ENCODE assay signal across 1 cellular context in genomic region chr7:75878769-75879596, GRCh38.
TF ChIP-seq lines count a peak whose summit lies in the region.

Gene RHBDD2, plus strand, starts transcription at chr7:75879034. Its CDS starts 49 bp downstream, at chr7:75879083.

TF ChIP-seq in HepG2, 621 proteins besides CTCF, POLR2A, EP300 and RAD21 (continued from another document and continues in another):
- TF ChIP-seq STAT6 (CRISPR knock-in tag; IDR thresholded peaks at IDR 0.05; ENCODE audit: borderline replicate concordance) (no peak), PRDM10 (CRISPR knock-in tag; IDR thresholded peaks at IDR 0.05; ENCODE audit: low read depth) (no peak; the same call in 1 of the 2 replicates), NBN (conservative IDR thresholded peaks at IDR 0.05) (no peak), KMT2B (CRISPR knock-in tag; IDR thresholded peaks at IDR 0.05) (peak; percentile 85), KLF12 (CRISPR knock-in tag; IDR thresholded peaks at IDR 0.05; ENCODE audit: borderline replicate concordance) (0 out of 2 replicates have a peak, but pooled peaks have one; percentile 54), ZNF432 (CRISPR knock-in tag; IDR thresholded peaks at IDR 0.05; ENCODE audit: borderline replicate concordance) (no peak), ZNF33A (CRISPR knock-in tag; IDR thresholded peaks at IDR 0.05; ENCODE audit: borderline replicate concordance) (no peak), SNAI1 (CRISPR knock-in tag; IDR thresholded peaks at IDR 0.05; ENCODE audit: borderline replicate concordance) (peak; percentile 64; the same call in 1 of the 2 replicates), FOXO4 (CRISPR knock-in tag; conservative IDR thresholded peaks at IDR 0.05) (0 out of 2 replicates have a peak, but pooled peaks have one; percentile 90), IKZF1 (IDR thresholded peaks at IDR 0.05) (no peak), MAF1 (CRISPR knock-in tag; IDR thresholded peaks at IDR 0.05; ENCODE audit: borderline replicate concordance) (peak; percentile 80), ZNF782 (CRISPR knock-in tag; IDR thresholded peaks at IDR 0.05; ENCODE audit: borderline replicate concordance) (peak; percentile 88; the same call in 1 of the 2 replicates), POLR2G (IDR thresholded peaks at IDR 0.05; ENCODE audit: low read depth, low read length) (peak; percentile 85), EZH2 (conservative IDR thresholded peaks at IDR 0.05; ENCODE audit: low read depth, low read length) (no peak), ZSCAN5A (CRISPR knock-in tag; IDR thresholded peaks at IDR 0.05; ENCODE audit: borderline replicate concordance) (no peak), ZNF891 (CRISPR knock-in tag; IDR thresholded peaks at IDR 0.05) (peak; percentile 91; the same call in 1 of the 2 replicates), KLF13 (CRISPR knock-in tag; IDR thresholded peaks at IDR 0.05) (no peak), THYN1 (CRISPR knock-in tag; IDR thresholded peaks at IDR 0.05; ENCODE audit: borderline replicate concordance, low read depth) (no peak), ATM (IDR thresholded peaks at IDR 0.05; ENCODE audit: borderline replicate concordance) (no peak), ATF4 (CRISPR knock-in tag; IDR thresholded peaks at IDR 0.05) (no peak), SRF (IDR thresholded peaks at IDR 0.05; ENCODE audit: low read depth, low read length) (no peak), RXRB (CRISPR knock-in tag; IDR thresholded peaks at IDR 0.05; ENCODE audit: borderline replicate concordance) (peak; percentile 20; the same call in 1 of the 2 replicates), ESRRA (CRISPR knock-in tag; IDR thresholded peaks at IDR 0.05; ENCODE audit: low read depth) (0 out of 2 replicates have a peak, but pooled peaks have one; percentile 52), ZMYM3 (CRISPR knock-in tag; IDR thresholded peaks at IDR 0.05) (peak; percentile 34; the same call in 1 of the 2 replicates), ZBTB7B (CRISPR knock-in tag; IDR thresholded peaks at IDR 0.05) (0 out of 2 replicates have a peak, but pooled peaks have one; percentile 13), ZNF775 (CRISPR knock-in tag; IDR thresholded peaks at IDR 0.05; ENCODE audit: borderline replicate concordance) (no peak), SRSF9 (IDR thresholded peaks at IDR 0.05; ENCODE audit: borderline replicate concordance, insufficient read depth, low read depth, low read length, poor library complexity, severe bottlenecking) (no peak), ZNF367 (CRISPR knock-in tag; IDR thresholded peaks at IDR 0.05; ENCODE audit: borderline replicate concordance) (no peak), ETV5 (CRISPR knock-in tag; IDR thresholded peaks at IDR 0.05; ENCODE audit: borderline replicate concordance) (peak; percentile 78; the same call in 1 of the 2 replicates), KLF11 (CRISPR knock-in tag; IDR thresholded peaks at IDR 0.05) (no peak), KLF15 (CRISPR knock-in tag; IDR thresholded peaks at IDR 0.05; ENCODE audit: borderline replicate concordance) (0 out of 2 replicates have a peak, but pooled peaks have one; percentile 38), JDP2 (CRISPR knock-in tag; IDR thresholded peaks at IDR 0.05; ENCODE audit: borderline replicate concordance) (no peak), ZBTB25 (CRISPR knock-in tag; IDR thresholded peaks at IDR 0.05) (peak; percentile 39; the same call in 1 of the 2 replicates), SKIL (CRISPR knock-in tag; IDR thresholded peaks at IDR 0.05; ENCODE audit: borderline replicate concordance) (no peak), REXO4 (CRISPR knock-in tag; IDR thresholded peaks at IDR 0.05; ENCODE audit: borderline replicate concordance) (no peak), ZSCAN29 (CRISPR knock-in tag; conservative IDR thresholded peaks at IDR 0.05) (no peak), NFE2L2 (IDR thresholded peaks at IDR 0.05; ENCODE audit: low read length) (no peak), ZBTB7A (CRISPR knock-in tag; IDR thresholded peaks at IDR 0.05) (peak; percentile 48; the same call in 1 of the 2 replicates), DRAP1 (CRISPR knock-in tag; IDR thresholded peaks at IDR 0.05) (no peak)
